ENCODE assay signal across 23 cellular contexts in the genomic region with DNA sequence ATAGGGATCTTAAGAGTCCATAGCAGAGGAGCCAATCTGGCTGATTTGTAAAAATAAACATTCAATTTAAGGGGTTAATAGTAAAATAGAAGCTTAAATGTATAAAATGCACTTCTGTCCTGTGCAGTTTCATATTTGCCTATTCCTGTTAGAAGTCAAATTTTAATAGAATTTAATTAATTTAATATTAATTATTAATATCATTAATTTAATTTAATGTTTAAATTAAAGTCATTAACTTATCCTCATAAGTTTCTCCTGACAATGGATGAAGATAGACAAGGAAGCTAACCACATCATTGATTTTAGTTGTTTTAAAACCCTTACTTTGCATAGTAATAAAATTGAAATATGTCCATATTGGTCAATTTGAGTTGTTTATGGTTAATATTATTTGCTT.
DNase-seq lines count a peak whose midpoint lies in the region; ATAC-seq, FAIRE-seq and TF ChIP-seq lines count a peak whose summit lies in the region.
"Had no signal": no experiment of that assay in that cellular context is flagged by ENCODE, and none has a peak within 500 bp of the region (broad histone marks: within the 10 kb centered on the region; RNA-seq: fewer than 3 reads in every experiment).

No MANE protein-coding gene starts in this region.

- H3K9me3 ChIP-seq in kidney (ENCODE audit: control insufficient read depth in 1 of 2, low read length in 2 of 2), result no peaks in the 10 kb centered on the region
- H3K9me3 ChIP-seq: A549; BLaER1 treated with 17β-estradiol and CSF1 and Interleukin-3, amounts not matched to agents 10 nM and 100 nM; Caco-2 had no signal

- CTCF ChIA-PET in WTC11 (lab: Charles Lee), result no interaction called here

- FAIRE-seq in G401.6 (lab: Jason Lieb, UNC) (peak; percentile 67), kidney (lab: Jason Lieb, UNC) (peak; percentile 32)
- FAIRE-seq: A549, D721Med, GM12878, GM12892, GM19239 had no signal

- POLR2A ChIA-PET in WTC11 (lab: Charles Lee), result no interaction called here

- H3K27me3 Mint-ChIP-seq in WTC11 (ENCODE audit: low read depth), result no peaks in the 10 kb centered on the region
- H3K27me3 Mint-ChIP-seq: B cell; CD4-positive, alpha-beta T cell had no signal

- H3K9ac ChIP-seq in kidney (ENCODE audit: low read length in 2 of 2), result no peak overlapping the region
- H3K9ac ChIP-seq: BLaER1 treated with 17β-estradiol and CSF1 and Interleukin-3, amounts not matched to agents 10 nM and 100 nM had no signal

- peaks cover 26% of the 10 kb centered on the region for H3K4me1 Mint-ChIP-seq in WTC11
- H3K4me1 Mint-ChIP-seq: B cell had no signal

- no peaks in the 10 kb centered on the region for H3K4me1 ChIP-seq in kidney (ENCODE audit: control insufficient read depth in 1 of 2, insufficient read depth in 1 of 2, low read depth in 1 of 2, low read length in 2 of 2)
- H3K4me1 ChIP-seq: A549, Caco-2 had no signal

- H3K36me3 Mint-ChIP-seq in WTC11, result no peaks in the 10 kb centered on the region
- H3K36me3 Mint-ChIP-seq: CD8-positive, alpha-beta T cell had no signal

- TF ChIP-seq POLR2A in erythroblast (IDR thresholded peaks at IDR 0.05; ENCODE audit: low read length), result no peak

- ATAC-seq in WTC11 (no peak), GM21528 (IDR thresholded peaks at IDR 0.05; ENCODE audit: low FRiP score, unreplicated experiment) (no peak)
- ATAC-seq: A549; CD8-positive, alpha-beta T cell; GM12878 had no signal

- H3K36me3 ChIP-seq in kidney (ENCODE audit: control insufficient read depth in 1 of 2, insufficient read depth in 2 of 2, low read length in 2 of 2), result no peaks in the 10 kb centered on the region
- H3K36me3 ChIP-seq: BLaER1 treated with 17β-estradiol and CSF1 and Interleukin-3, amounts not matched to agents 10 nM and 100 nM had no signal

- TF ChIP-seq CTCF in WTC11 (IDR thresholded peaks at IDR 0.05) (no peak), kidney (IDR thresholded peaks at IDR 0.05; ENCODE audit: borderline replicate concordance, extremely low read depth, insufficient read depth) (no peak), GM13977 (IDR thresholded peaks at IDR 0.05; ENCODE audit: extremely low read depth, insufficient read depth, missing control alignments) (no peak)

- in situ Hi-C loops in GM13977 (cut with MboI; ENCODE audit: low pct_unique_long_range_greater_than_20kb, low sequenced_read_pairs, unreplicated experiment), result no loop called here

- DNase-seq in WTC11 (ENCODE audit: low spot score) (no peak), kidney (no peak), GM13977 (ENCODE audit: low spot score) (no peak), NCI-H2107 treated with DMSO at 0.1 percent for 48 hours (lab: John Stamatoyannopoulos, UW; ENCODE audit: unreplicated experiment) (no peak), erythroblast (lab: John Stamatoyannopoulos, UW) (no peak)
- DNase-seq: 8988T; AML-193; Caco-2; Calu3; CD4-positive, alpha-beta T cell; CD8-positive, alpha-beta T cell; DMS79 treated with DMSO at 0.1 percent for 48 hours; GDM1 had no signal

- H3K27ac Mint-ChIP-seq in WTC11, result no peak overlapping the region
- H3K27ac Mint-ChIP-seq: B cell; CD4-positive, alpha-beta T cell; CD8-positive, alpha-beta T cell had no signal

- no peak overlapping the region for H3K4me3 ChIP-seq in kidney (ENCODE audit: low read length in 2 of 2)
- H3K4me3 ChIP-seq: A549; BLaER1 treated with 17β-estradiol and CSF1 and Interleukin-3, amounts not matched to agents 10 nM and 100 nM; GM12878 had no signal

- H3K9me3 Mint-ChIP-seq in WTC11, result no peaks in the 10 kb centered on the region
- H3K9me3 Mint-ChIP-seq: CD4-positive, alpha-beta T cell had no signal

- intact Hi-C loops in kidney (cut with DNase I), result no loop called here

- no peak overlapping the region for H3K27ac ChIP-seq in kidney (ENCODE audit: low read depth in 2 of 2, low read length in 2 of 2)
- H3K27ac ChIP-seq: A549; BLaER1 treated with 17β-estradiol and CSF1 and Interleukin-3, amounts not matched to agents 10 nM and 100 nM; C4-2B had no signal

- no peak overlapping the region for H3K4me3 Mint-ChIP-seq in WTC11
- H3K4me3 Mint-ChIP-seq: B cell; CD4-positive, alpha-beta T cell; CD8-positive, alpha-beta T cell had no signal

TF ChIP-seq in WTC11, 78 proteins besides CTCF, POLR2A, EP300 and RAD21:
- TF ChIP-seq HMGA2 (CRISPR knock-in tag; IDR thresholded peaks at IDR 0.05) (peak; percentile 90), PRRX2 (CRISPR knock-in tag; IDR thresholded peaks at IDR 0.05) (no peak)
